In genomic region chr6:13874191-13874549, GRCh38 we compare ENCODE assay signal across 8 cellular contexts. TPM values are rescaled to one million over a fixed set of nuclear protein-coding genes. Genes with fewer than 3 reads are reported as not detected.
A peak's percentile ranks its signal among the peaks of the same experiment; 100 is the strongest.
DNase-seq lines count a peak whose midpoint lies in the region; TF ChIP-seq lines count a peak whose summit lies in the region.

No MANE protein-coding gene starts in this region.

- H3K36me3 ChIP-seq in colonic mucosa: no peaks in the 10 kb centered on the region

- H3K9me3 Mint-ChIP-seq in nephron progenitor cell: peaks cover 25% of the 10 kb centered on the region

- H3K27ac Mint-ChIP-seq in nephron progenitor cell: no peak overlapping the region

- H3K4me3 ChIP-seq in Jurkat, Clone E6-1 (ENCODE audit: low read length): peak overlapping the region; percentile 13
- peak overlapping the region; percentile 58 for H3K4me3 ChIP-seq in colonic mucosa

- intact Hi-C loops in colonic mucosa (cut with DNase I) (loop anchor here (10.0 kb wide), 1 partner anchor 79 kb away; no protein-coding TSS in a partner anchor), head of caudate nucleus (cut with DNase I) (no loop called here)

- peaks cover 30% of the 10 kb centered on the region for H3K27me3 Mint-ChIP-seq in nephron progenitor cell (ENCODE audit: low read depth, poor library complexity)

- H3K27ac ChIP-seq in C4-2B (peak overlapping the region; percentile 75), colonic mucosa (no peak overlapping the region)

- H3K9me3 ChIP-seq in colonic mucosa: no peaks in the 10 kb centered on the region

- peaks cover 34% of the 10 kb centered on the region for H3K4me1 Mint-ChIP-seq in nephron progenitor cell

- no peak for TF ChIP-seq CTCF in C4-2B (conservative IDR thresholded peaks at IDR 0.05)
- TF ChIP-seq CTCF in colonic mucosa (IDR thresholded peaks at IDR 0.05): no peak
- TF ChIP-seq CTCF in nephron progenitor cell (IDR thresholded peaks at IDR 0.05): no peak

- H3K4me1 ChIP-seq in colonic mucosa: peaks cover 5% of the 10 kb centered on the region

- peaks cover 12% of the 10 kb centered on the region for H3K36me3 Mint-ChIP-seq in nephron progenitor cell (ENCODE audit: low read depth)

- DNase-seq in Jurkat, Clone E6-1 (ENCODE audit: low read depth, low spot score): no peak
- DNase-seq in colonic mucosa (no peak), nephron progenitor cell (no peak), head of caudate nucleus (no peak), D341Med (ENCODE audit: low spot score) (no peak), amygdala (lab: John Stamatoyannopoulos, UW) (no peak)
- DNase-seq in stimulated activated naive CD4-positive, alpha-beta T cell treated with Interleukin-2 at 50 U/mL for 16 hours (lab: John Stamatoyannopoulos, UW): no peak

- peak overlapping the region; percentile 79 for H3K4me3 Mint-ChIP-seq in nephron progenitor cell

- H3K9ac ChIP-seq in colonic mucosa (ENCODE audit: low read depth in 2 of 2, low read length in 2 of 2): peak overlapping the region in 1 of 2 donors; percentile 58

- H3K27me3 ChIP-seq in colonic mucosa: no peaks in the 10 kb centered on the region

RNA-seq across cellular contexts. Expression of gene RNF182, which starts 50.6 kb away (rescaled TPM):
- 1.7 TPM for polyA plus RNA-seq in Jurkat, Clone E6-1 (2012; ENCODE audit: insufficient read depth, insufficient read length)
- total RNA-seq in colonic mucosa: not detected

RNA-seq across cellular contexts. Expression of gene MCUR1, which starts 59.8 kb away (rescaled TPM):
- polyA plus RNA-seq in Jurkat, Clone E6-1 (2012; ENCODE audit: insufficient read depth, insufficient read length): 70.3 TPM
- total RNA-seq in colonic mucosa: 10 to 100 TPM; 32.1 to 32.9 TPM
